ENCODE assay signal across 24 cellular contexts in genomic region chr4:89915151-89915550, GRCh38. TPM values are rescaled to one million over a fixed set of nuclear protein-coding genes. Genes with fewer than 3 reads are reported as not detected.
"Had no signal": no experiment of that assay in that cellular context is flagged by ENCODE, and none has a peak within 500 bp of the region (broad histone marks: within the 10 kb centered on the region; RNA-seq: fewer than 3 reads in every experiment).

No MANE protein-coding gene starts in this region.

- DNase-seq: activated CD4-positive, alpha-beta memory T cell treated with anti-CD3 and anti-CD28 coated beads for 36 hours; activated CD4-positive, CD25-positive, alpha-beta regulatory T cell treated with anti-CD3 and anti-CD28 coated beads, Interleukin-2, amount 50 U/mL, for 72 hours; activated CD8-positive, alpha-beta memory T cell treated with anti-CD3 and anti-CD28 coated beads, Interleukin-2, amount 10 ng/mL, durations not matched to agents 7 days and 5 days; activated naive CD4-positive, alpha-beta T cell treated with anti-CD3 and anti-CD28 coated beads for 36 hours; activated naive CD8-positive, alpha-beta T cell treated with anti-CD3 and anti-CD28 coated beads, Interleukin-2, amount 50 U/mL, for 24 hours; activated T-cell treated with anti-CD3 and anti-CD28 coated beads, Interleukin-2, amount 50 U/mL, for 1 hour; dermis blood vessel endothelial cell; effector memory CD8-positive, alpha-beta T cell; gastrocnemius medialis; naive B cell; pancreas; retina; stimulated activated CD4-positive, alpha-beta T cell treated with anti-CD3 and anti-CD28 coated beads, Interleukin-2, amount 100 ng/mL, for 48 hours; T-helper 9 cell; thyroid gland had no signal

- ATAC-seq: activated CD8-positive, alpha-beta memory T cell treated with anti-CD3 and anti-CD28 coated beads, Interleukin-2, amount 10 ng/mL, durations not matched to agents 7 days and 5 days; activated naive CD8-positive, alpha-beta T cell treated with anti-CD3 and anti-CD28 coated beads, Interleukin-2, amount 50 U/mL, for 24 hours; effector memory CD8-positive, alpha-beta T cell; gastrocnemius medialis; left lobe of liver; stimulated activated memory B cell treated with anti-CD40 and anti-IgM and Interleukin-4, amounts not matched to agents 10 μg/mL and 1 μg/mL and 100 μg/mL, for 72 hours had no signal

- H3K4me3 ChIP-seq: gastrocnemius medialis, pancreas, thyroid gland had no signal

- H3K36me3 ChIP-seq: gastrocnemius medialis, pancreas, thyroid gland had no signal

- H3K27ac ChIP-seq: epithelial cell of prostate, gastrocnemius medialis, pancreas, thyroid gland had no signal

- H3K4me1 ChIP-seq: gastrocnemius medialis, pancreas had no signal

- H3K27me3 ChIP-seq: gastrocnemius medialis, thyroid gland had no signal

- FAIRE-seq: astrocyte, bronchial epithelial cell, keratinocyte, pancreas, urothelium cell line had no signal

- H3K9me3 ChIP-seq: gastrocnemius medialis, pancreas, thyroid gland had no signal

RNA-seq across cellular contexts. Expression of gene MMRN1, which starts 20.5 kb away (rescaled TPM):
- total RNA-seq: activated T-helper 2 cell treated with anti-CD3 and anti-CD28 coated beads, Interferon-gamma antibody, Interleukin-2, Interleukin-4, amounts not matched to agents 10 μg/mL and 5 μg/mL and 100 μg/mL, durations not matched to agents 14 hours and 24 hours and 36 hours; chondrocyte had no signal
- polyA plus RNA-seq: keratinocyte had no signal
